11 cellular contexts compared by ENCODE assay signal in the genomic region with DNA sequence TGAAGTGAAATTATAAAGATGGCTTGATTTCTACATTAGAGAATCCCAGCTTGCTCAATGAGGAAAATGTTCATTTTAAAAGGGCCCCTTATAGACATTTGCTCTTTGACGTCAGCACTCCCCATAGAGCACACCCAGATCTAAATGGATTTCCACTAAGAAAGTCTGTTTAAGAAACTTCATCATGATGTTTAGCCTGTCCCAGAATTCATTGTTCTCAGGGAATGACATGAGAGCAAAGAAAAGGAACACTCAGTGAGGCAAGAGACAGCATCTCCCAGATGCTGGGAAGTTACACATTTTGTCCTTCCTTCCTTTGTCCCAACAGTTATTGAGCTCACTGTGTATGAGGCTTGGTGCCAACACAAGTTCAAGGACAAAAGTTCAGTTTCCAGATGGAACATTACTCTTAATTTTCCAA. TPM values are rescaled to one million over a fixed set of nuclear protein-coding genes. Genes with fewer than 3 reads are reported as not detected.
DNase-seq lines count a peak whose midpoint lies in the region; ATAC-seq, FAIRE-seq and TF ChIP-seq lines count a peak whose summit lies in the region.
"Had no signal": no experiment of that assay in that cellular context is flagged by ENCODE, and none has a peak within 500 bp of the region (broad histone marks: within the 10 kb centered on the region; RNA-seq: fewer than 3 reads in every experiment).

No MANE protein-coding gene starts in this region.

- CTCF ChIA-PET in Calu3 (lab: Charles Lee), result no interaction called here

- H3K4me3 Mint-ChIP-seq in Calu3 (ENCODE audit: low read depth, unreplicated experiment), result peak overlapping the region; percentile 67

- H3K27me3 Mint-ChIP-seq in Calu3 (ENCODE audit: unreplicated experiment), result no peaks in the 10 kb centered on the region

- no peak for TF ChIP-seq CTCF in Calu3 (IDR thresholded peaks at IDR 0.05; ENCODE audit: unreplicated experiment)
- no peak for TF ChIP-seq CTCF in bronchial epithelial cell (IDR thresholded peaks at IDR 0.05; ENCODE audit: insufficient read depth, low read length, severe bottlenecking)

- no peak for FAIRE-seq in bronchial epithelial cell (lab: Jason Lieb, UNC)

- H3K4me3 ChIP-seq in bronchial epithelial cell (ENCODE audit: low read depth, low read length), result no peak overlapping the region
- H3K4me3 ChIP-seq: tibial artery had no signal

- intact Hi-C loops in Calu3 (cut with micrococcal nuclease; ENCODE audit: unreplicated experiment), result no loop called here

- peak overlapping the region; percentile 89 for H3K27ac Mint-ChIP-seq in Calu3 (ENCODE audit: unreplicated experiment)

- no TSS peak for BruUV-seq in Calu3 (replicated peaks; lab: Mats Ljungman, UMichigan)

- ATAC-seq in HG02884 (IDR thresholded peaks at IDR 0.05; ENCODE audit: unreplicated experiment) (no peak), HG03342 (IDR thresholded peaks at IDR 0.05; ENCODE audit: unreplicated experiment) (no peak)

- peaks cover 4% of the 10 kb centered on the region for H3K36me3 ChIP-seq in bronchial epithelial cell (ENCODE audit: control insufficient read depth, insufficient read depth, low read length)
- H3K36me3 ChIP-seq: tibial artery had no signal

- H3K4me1 Mint-ChIP-seq in Calu3 (ENCODE audit: low read depth, unreplicated experiment), result peaks cover 28% of the 10 kb centered on the region

- H3K36me3 Mint-ChIP-seq in Calu3 (ENCODE audit: insufficient read depth, unreplicated experiment), result peaks cover 88% of the 10 kb centered on the region

- DNase-seq in Calu3, result no peak
- peak; percentile 65 for DNase-seq in LoVo (ENCODE audit: low spot score)
- peak; percentile 62 for DNase-seq in bronchial epithelial cell (ENCODE audit: low read depth)
- DNase-seq in lung microvascular endothelial cell (ENCODE audit: low read depth in 2 of 2), result peak; percentile 80 to 94
- no peak for DNase-seq in substantia nigra (lab: John Stamatoyannopoulos, UW)
- no peak for DNase-seq in T-helper 2 cell
- DNase-seq: KBM-7, NCI-H2227 treated with DMSO at 0.1 percent for 48 hours, tibial artery had no signal

- no peaks in the 10 kb centered on the region for H3K9me3 Mint-ChIP-seq in Calu3 (ENCODE audit: low read depth, unreplicated experiment)

- H3K27me3 ChIP-seq in bronchial epithelial cell (ENCODE audit: control insufficient read depth, insufficient read depth, low read length), result no peaks in the 10 kb centered on the region
- H3K27me3 ChIP-seq: tibial artery had no signal

- no peak overlapping the region for H3K27ac ChIP-seq in substantia nigra (ENCODE audit: low read depth, low read length, poor library complexity, severe bottlenecking)
- H3K27ac ChIP-seq: tibial artery had no signal

RNA-seq across cellular contexts. Expression of gene PHLDA1, which starts 4.9 kb away (rescaled TPM):
- total RNA-seq in Calu3 (2022) (143 and 151 TPM in 2 replicates), bronchial epithelial cell (16.9 and 27.9 TPM in 2 replicates), lung microvascular endothelial cell (13.1 and 16.1 TPM in 2 replicates)

RNA-seq across cellular contexts. Expression of gene NAP1L1, which starts 57.8 kb away (rescaled TPM):
- total RNA-seq in Calu3 (2022) (394 and 467 TPM in 2 replicates), bronchial epithelial cell (160 and 166 TPM in 2 replicates), lung microvascular endothelial cell (116 and 146 TPM in 2 replicates)

Comparison
In these comparisons a context has a peak if more than half of its experiments do, and no peak if none do; other contexts are left out.
1. DNase-seq: peak in LoVo (single experiment), bronchial epithelial cell (single experiment) and lung microvascular endothelial cell (2 of 2); none in Calu3 (single experiment), substantia nigra (0 of 49) and T-helper 2 cell (0 of 5).